Comparison of ENCODE assay signal across 29 cellular contexts in the genomic region with DNA sequence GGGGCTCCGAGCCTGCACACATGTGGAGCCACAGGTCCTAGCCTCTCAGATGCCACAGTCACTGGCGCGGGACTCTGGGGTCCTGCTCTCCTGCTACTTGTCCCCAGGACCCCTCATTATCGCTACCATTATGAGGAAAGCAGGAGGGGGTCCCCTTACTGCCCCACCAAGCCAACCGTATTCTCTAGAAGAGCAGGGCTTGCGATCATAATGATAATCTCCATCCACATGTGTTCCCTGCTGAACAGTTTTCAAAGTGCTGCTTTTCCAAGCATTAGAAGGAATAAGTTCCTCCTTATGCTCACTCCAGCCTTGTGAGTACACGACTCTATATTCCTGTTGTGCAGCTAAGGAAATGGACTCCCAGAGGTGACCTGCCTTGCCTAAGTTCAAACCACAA.
"Had no signal": no experiment of that assay in that cellular context is flagged by ENCODE, and none has a peak within 500 bp of the region (broad histone marks: within the 10 kb centered on the region; RNA-seq: fewer than 3 reads in every experiment).

No MANE protein-coding gene starts in this region.

- H3K9me3 ChIP-seq: colonic mucosa, gastrocnemius medialis, heart left ventricle, mucosa of descending colon, neutrophil, pancreas, stomach, thyroid gland, upper lobe of left lung had no signal

- H3K4me1 Mint-ChIP-seq: naive B cell; stimulated activated effector memory CD8-positive, alpha-beta T cell treated with anti-CD3 and anti-CD28 coated beads, Interleukin-12 subunit alpha, Interleukin-12 subunit beta, amount 100 ng/mL, for 72 hours had no signal

- FAIRE-seq: kidney, pancreas, urothelium cell line had no signal

- DNase-seq: colonic mucosa; effector CD8-positive, alpha-beta T cell; foreskin fibroblast; gastrocnemius medialis; heart left ventricle; kidney; mesenchymal stem cell; mucosa of descending colon; naive B cell; nephron progenitor cell; pancreas; stimulated activated CD4-positive, alpha-beta T cell treated with anti-CD3 and anti-CD28 coated beads, Interleukin-12 subunit alpha, Interleukin-12 subunit beta, amount 100 ng/mL, for 4 hours; stimulated activated CD4-positive, alpha-beta T cell treated with anti-CD3 and anti-CD28 coated beads, Interleukin-1b, Interleukin-23, amount 100 ng/mL, for 48 hours; stimulated activated CD4-positive, alpha-beta T cell treated with anti-CD3 and anti-CD28 coated beads, Interleukin-4, amount 100 ng/mL, for 1 hour; stimulated activated naive CD4-positive, alpha-beta T cell treated with Interleukin-2 at 50 U/mL for 16 hours; stomach; upper lobe of left lung had no signal

- H3K36me3 ChIP-seq: colonic mucosa, gastrocnemius medialis, heart left ventricle, neutrophil, pancreas, stomach, thyroid gland, upper lobe of left lung had no signal

- H3K4me3 Mint-ChIP-seq: dendritic cell treated with granulocyte-macrophage colony-stimulating factor and Interleukin-4, amounts not matched to agents 40 ng/mL and 50 ng/mL, for 4 days; endodermal cell; mesothelial cell of epicardium; nephron progenitor cell; stimulated activated effector memory CD8-positive, alpha-beta T cell treated with anti-CD3 and anti-CD28 coated beads, Interleukin-12 subunit alpha, Interleukin-12 subunit beta, amount 100 ng/mL, for 72 hours had no signal

- H3K27ac Mint-ChIP-seq: dendritic cell treated with granulocyte-macrophage colony-stimulating factor and Interleukin-4, amounts not matched to agents 40 ng/mL and 50 ng/mL, for 4 days; endodermal cell; mesothelial cell of epicardium; naive B cell; stimulated activated effector memory CD8-positive, alpha-beta T cell treated with anti-CD3 and anti-CD28 coated beads, Interleukin-12 subunit alpha, Interleukin-12 subunit beta, amount 100 ng/mL, for 72 hours had no signal

- H3K27ac ChIP-seq: colonic mucosa, epithelial cell of prostate, gastrocnemius medialis, heart left ventricle, hepatocyte, neutrophil, pancreas, stomach, thyroid gland, upper lobe of left lung had no signal

- H2AFZ ChIP-seq: hepatocyte had no signal

- H3K4me2 ChIP-seq: hepatocyte, smooth muscle cell had no signal

- H3K36me3 Mint-ChIP-seq: mesothelial cell of epicardium; naive B cell; stimulated activated effector memory CD8-positive, alpha-beta T cell treated with anti-CD3 and anti-CD28 coated beads, Interleukin-12 subunit alpha, Interleukin-12 subunit beta, amount 100 ng/mL, for 72 hours had no signal

- H3K4me3 ChIP-seq: colonic mucosa, gastrocnemius medialis, heart left ventricle, hepatocyte, mucosa of descending colon, pancreas, smooth muscle cell, stomach, thyroid gland, upper lobe of left lung had no signal

- H3K4me1 ChIP-seq: colonic mucosa, pancreas, stomach, upper lobe of left lung had no signal

- H3K79me2 ChIP-seq: hepatocyte had no signal

- ATAC-seq: esophagus mucosa; gastrocnemius medialis; heart left ventricle; left lobe of liver; mucosa of descending colon; pancreas; stimulated activated effector memory CD8-positive, alpha-beta T cell treated with anti-CD3 and anti-CD28 coated beads, Interleukin-12 subunit alpha, Interleukin-12 subunit beta, amount 100 ng/mL, for 72 hours had no signal

- H3K9me3 Mint-ChIP-seq: dendritic cell treated with granulocyte-macrophage colony-stimulating factor and Interleukin-4, amounts not matched to agents 40 ng/mL and 50 ng/mL, for 4 days; endodermal cell; mesothelial cell of epicardium; naive B cell; nephron progenitor cell; stimulated activated effector memory CD8-positive, alpha-beta T cell treated with anti-CD3 and anti-CD28 coated beads, Interleukin-12 subunit alpha, Interleukin-12 subunit beta, amount 100 ng/mL, for 72 hours had no signal

- H3K27me3 ChIP-seq: colonic mucosa, gastrocnemius medialis, hepatocyte, pancreas, thyroid gland, upper lobe of left lung had no signal
